In genomic region chr15:70055601-70056051, GRCh38 we compare ENCODE assay signal across 3 cellular contexts.
A peak's percentile ranks its signal among the peaks of the same experiment; 100 is the strongest.
TF ChIP-seq lines count a peak whose summit lies in the region.

No MANE protein-coding gene starts in this region.

TF ChIP-seq in HepG2, 621 proteins besides CTCF, POLR2A, EP300 and RAD21:
- no peak for TF ChIP-seq ZNF75D (CRISPR knock-in tag; IDR thresholded peaks at IDR 0.05; ENCODE audit: borderline replicate concordance)
- TF ChIP-seq ZBTB42 (CRISPR knock-in tag; IDR thresholded peaks at IDR 0.05), result no peak
- no peak for TF ChIP-seq ZNF230 (CRISPR knock-in tag; IDR thresholded peaks at IDR 0.05)
- TF ChIP-seq, protein P1, sequence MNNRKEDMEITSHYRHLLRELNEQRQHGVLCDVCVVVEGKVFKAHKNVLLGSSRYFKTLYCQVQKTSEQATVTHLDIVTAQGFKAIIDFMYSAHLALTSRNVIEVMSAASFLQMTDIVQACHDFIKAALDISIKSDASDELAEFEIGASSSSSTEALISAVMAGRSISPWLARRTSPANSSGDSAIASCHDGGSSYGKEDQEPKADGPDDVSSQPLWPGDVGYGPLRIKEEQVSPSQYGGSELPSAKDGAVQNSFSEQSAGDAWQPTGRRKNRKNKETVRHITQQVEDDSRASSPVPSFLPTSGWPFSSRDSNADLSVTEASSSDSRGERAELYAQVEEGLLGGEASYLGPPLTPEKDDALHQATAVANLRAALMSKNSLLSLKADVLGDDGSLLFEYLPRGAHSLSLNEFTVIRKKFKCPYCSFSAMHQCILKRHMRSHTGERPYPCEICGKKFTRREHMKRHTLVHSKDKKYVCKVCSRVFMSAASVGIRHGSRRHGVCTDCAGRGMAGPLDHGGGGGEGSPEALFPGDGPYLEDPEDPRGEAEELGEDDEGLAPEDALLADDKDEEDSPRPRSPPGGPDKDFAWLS (CRISPR knock-in tag; IDR thresholded peaks at IDR 0.05; ENCODE audit: borderline replicate concordance), result no peak
- TF ChIP-seq NFYB (CRISPR knock-in tag; IDR thresholded peaks at IDR 0.05), result no peak
- no peak for TF ChIP-seq KLF13 (CRISPR knock-in tag; IDR thresholded peaks at IDR 0.05)
- no peak for TF ChIP-seq ARNT2 (CRISPR knock-in tag; IDR thresholded peaks at IDR 0.05; ENCODE audit: low read depth)

TF ChIP-seq in K562, 482 proteins besides CTCF, POLR2A, EP300 and RAD21:
- no peak for TF ChIP-seq CTBP1 (IDR thresholded peaks at IDR 0.05; ENCODE audit: borderline replicate concordance)
- TF ChIP-seq, protein P2, sequence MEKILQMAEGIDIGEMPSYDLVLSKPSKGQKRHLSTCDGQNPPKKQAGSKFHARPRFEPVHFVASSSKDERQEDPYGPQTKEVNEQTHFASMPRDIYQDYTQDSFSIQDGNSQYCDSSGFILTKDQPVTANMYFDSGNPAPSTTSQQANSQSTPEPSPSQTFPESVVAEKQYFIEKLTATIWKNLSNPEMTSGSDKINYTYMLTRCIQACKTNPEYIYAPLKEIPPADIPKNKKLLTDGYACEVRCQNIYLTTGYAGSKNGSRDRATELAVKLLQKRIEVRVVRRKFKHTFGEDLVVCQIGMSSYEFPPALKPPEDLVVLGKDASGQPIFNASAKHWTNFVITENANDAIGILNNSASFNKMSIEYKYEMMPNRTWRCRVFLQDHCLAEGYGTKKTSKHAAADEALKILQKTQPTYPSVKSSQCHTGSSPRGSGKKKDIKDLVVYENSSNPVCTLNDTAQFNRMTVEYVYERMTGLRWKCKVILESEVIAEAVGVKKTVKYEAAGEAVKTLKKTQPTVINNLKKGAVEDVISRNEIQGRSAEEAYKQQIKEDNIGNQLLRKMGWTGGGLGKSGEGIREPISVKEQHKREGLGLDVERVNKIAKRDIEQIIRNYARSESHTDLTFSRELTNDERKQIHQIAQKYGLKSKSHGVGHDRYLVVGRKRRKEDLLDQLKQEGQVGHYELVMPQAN (IDR thresholded peaks at IDR 0.05; ENCODE audit: borderline replicate concordance), result no peak
- no peak for TF ChIP-seq ELF1 (tag; IDR thresholded peaks at IDR 0.05)
- TF ChIP-seq, protein P3, sequence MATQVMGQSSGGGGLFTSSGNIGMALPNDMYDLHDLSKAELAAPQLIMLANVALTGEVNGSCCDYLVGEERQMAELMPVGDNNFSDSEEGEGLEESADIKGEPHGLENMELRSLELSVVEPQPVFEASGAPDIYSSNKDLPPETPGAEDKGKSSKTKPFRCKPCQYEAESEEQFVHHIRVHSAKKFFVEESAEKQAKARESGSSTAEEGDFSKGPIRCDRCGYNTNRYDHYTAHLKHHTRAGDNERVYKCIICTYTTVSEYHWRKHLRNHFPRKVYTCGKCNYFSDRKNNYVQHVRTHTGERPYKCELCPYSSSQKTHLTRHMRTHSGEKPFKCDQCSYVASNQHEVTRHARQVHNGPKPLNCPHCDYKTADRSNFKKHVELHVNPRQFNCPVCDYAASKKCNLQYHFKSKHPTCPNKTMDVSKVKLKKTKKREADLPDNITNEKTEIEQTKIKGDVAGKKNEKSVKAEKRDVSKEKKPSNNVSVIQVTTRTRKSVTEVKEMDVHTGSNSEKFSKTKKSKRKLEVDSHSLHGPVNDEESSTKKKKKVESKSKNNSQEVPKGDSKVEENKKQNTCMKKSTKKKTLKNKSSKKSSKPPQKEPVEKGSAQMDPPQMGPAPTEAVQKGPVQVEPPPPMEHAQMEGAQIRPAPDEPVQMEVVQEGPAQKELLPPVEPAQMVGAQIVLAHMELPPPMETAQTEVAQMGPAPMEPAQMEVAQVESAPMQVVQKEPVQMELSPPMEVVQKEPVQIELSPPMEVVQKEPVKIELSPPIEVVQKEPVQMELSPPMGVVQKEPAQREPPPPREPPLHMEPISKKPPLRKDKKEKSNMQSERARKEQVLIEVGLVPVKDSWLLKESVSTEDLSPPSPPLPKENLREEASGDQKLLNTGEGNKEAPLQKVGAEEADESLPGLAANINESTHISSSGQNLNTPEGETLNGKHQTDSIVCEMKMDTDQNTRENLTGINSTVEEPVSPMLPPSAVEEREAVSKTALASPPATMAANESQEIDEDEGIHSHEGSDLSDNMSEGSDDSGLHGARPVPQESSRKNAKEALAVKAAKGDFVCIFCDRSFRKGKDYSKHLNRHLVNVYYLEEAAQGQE (CRISPR knock-in tag; IDR thresholded peaks at IDR 0.05; ENCODE audit: low read depth), result no peak
- no peak for TF ChIP-seq ETV5 (CRISPR knock-in tag; IDR thresholded peaks at IDR 0.05; ENCODE audit: low read depth)
- TF ChIP-seq RFX1 (IDR thresholded peaks at IDR 0.05), result peak; percentile 73

TF ChIP-seq in WTC11, 78 proteins besides CTCF, POLR2A, EP300 and RAD21:
- TF ChIP-seq ZNF416 (CRISPR knock-in tag; IDR thresholded peaks at IDR 0.05) (no peak), ZNF396 (CRISPR knock-in tag; IDR thresholded peaks at IDR 0.05; ENCODE audit: borderline replicate concordance) (no peak), ZNF671 (CRISPR knock-in tag; IDR thresholded peaks at IDR 0.05) (no peak), AFF4 (CRISPR knock-in tag; IDR thresholded peaks at IDR 0.05; ENCODE audit: borderline replicate concordance) (no peak), ZNF263 (CRISPR knock-in tag; IDR thresholded peaks at IDR 0.05; ENCODE audit: low read depth) (no peak), GTF2I (CRISPR knock-in tag; conservative IDR thresholded peaks at IDR 0.05) (no peak), E2F5 (CRISPR knock-in tag; IDR thresholded peaks at IDR 0.05) (no peak), PREB (CRISPR knock-in tag; IDR thresholded peaks at IDR 0.05; ENCODE audit: borderline replicate concordance) (no peak), IRF2 (CRISPR knock-in tag; IDR thresholded peaks at IDR 0.05; ENCODE audit: borderline replicate concordance, low read depth) (no peak), ZNF219 (CRISPR knock-in tag; IDR thresholded peaks at IDR 0.05; ENCODE audit: borderline replicate concordance) (no peak), ERG (CRISPR knock-in tag; IDR thresholded peaks at IDR 0.05) (no peak), ELF4 (CRISPR knock-in tag; IDR thresholded peaks at IDR 0.05; ENCODE audit: low read depth) (no peak), CDX4 (CRISPR knock-in tag; IDR thresholded peaks at IDR 0.05; ENCODE audit: borderline replicate concordance) (no peak), PRRX2 (CRISPR knock-in tag; IDR thresholded peaks at IDR 0.05) (no peak)
- TF ChIP-seq, protein P4, sequence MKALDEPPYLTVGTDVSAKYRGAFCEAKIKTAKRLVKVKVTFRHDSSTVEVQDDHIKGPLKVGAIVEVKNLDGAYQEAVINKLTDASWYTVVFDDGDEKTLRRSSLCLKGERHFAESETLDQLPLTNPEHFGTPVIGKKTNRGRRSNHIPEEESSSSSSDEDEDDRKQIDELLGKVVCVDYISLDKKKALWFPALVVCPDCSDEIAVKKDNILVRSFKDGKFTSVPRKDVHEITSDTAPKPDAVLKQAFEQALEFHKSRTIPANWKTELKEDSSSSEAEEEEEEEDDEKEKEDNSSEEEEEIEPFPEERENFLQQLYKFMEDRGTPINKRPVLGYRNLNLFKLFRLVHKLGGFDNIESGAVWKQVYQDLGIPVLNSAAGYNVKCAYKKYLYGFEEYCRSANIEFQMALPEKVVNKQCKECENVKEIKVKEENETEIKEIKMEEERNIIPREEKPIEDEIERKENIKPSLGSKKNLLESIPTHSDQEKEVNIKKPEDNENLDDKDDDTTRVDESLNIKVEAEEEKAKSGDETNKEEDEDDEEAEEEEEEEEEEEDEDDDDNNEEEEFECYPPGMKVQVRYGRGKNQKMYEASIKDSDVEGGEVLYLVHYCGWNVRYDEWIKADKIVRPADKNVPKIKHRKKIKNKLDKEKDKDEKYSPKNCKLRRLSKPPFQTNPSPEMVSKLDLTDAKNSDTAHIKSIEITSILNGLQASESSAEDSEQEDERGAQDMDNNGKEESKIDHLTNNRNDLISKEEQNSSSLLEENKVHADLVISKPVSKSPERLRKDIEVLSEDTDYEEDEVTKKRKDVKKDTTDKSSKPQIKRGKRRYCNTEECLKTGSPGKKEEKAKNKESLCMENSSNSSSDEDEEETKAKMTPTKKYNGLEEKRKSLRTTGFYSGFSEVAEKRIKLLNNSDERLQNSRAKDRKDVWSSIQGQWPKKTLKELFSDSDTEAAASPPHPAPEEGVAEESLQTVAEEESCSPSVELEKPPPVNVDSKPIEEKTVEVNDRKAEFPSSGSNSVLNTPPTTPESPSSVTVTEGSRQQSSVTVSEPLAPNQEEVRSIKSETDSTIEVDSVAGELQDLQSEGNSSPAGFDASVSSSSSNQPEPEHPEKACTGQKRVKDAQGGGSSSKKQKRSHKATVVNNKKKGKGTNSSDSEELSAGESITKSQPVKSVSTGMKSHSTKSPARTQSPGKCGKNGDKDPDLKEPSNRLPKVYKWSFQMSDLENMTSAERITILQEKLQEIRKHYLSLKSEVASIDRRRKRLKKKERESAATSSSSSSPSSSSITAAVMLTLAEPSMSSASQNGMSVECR (CRISPR knock-in tag; IDR thresholded peaks at IDR 0.05; ENCODE audit: borderline replicate concordance), result no peak
- TF ChIP-seq, protein P5, sequence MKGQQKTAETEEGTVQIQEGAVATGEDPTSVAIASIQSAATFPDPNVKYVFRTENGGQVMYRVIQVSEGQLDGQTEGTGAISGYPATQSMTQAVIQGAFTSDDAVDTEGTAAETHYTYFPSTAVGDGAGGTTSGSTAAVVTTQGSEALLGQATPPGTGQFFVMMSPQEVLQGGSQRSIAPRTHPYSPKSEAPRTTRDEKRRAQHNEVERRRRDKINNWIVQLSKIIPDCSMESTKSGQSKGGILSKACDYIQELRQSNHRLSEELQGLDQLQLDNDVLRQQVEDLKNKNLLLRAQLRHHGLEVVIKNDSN (CRISPR knock-in tag; IDR thresholded peaks at IDR 0.05), result no peak
- TF ChIP-seq, protein P6, sequence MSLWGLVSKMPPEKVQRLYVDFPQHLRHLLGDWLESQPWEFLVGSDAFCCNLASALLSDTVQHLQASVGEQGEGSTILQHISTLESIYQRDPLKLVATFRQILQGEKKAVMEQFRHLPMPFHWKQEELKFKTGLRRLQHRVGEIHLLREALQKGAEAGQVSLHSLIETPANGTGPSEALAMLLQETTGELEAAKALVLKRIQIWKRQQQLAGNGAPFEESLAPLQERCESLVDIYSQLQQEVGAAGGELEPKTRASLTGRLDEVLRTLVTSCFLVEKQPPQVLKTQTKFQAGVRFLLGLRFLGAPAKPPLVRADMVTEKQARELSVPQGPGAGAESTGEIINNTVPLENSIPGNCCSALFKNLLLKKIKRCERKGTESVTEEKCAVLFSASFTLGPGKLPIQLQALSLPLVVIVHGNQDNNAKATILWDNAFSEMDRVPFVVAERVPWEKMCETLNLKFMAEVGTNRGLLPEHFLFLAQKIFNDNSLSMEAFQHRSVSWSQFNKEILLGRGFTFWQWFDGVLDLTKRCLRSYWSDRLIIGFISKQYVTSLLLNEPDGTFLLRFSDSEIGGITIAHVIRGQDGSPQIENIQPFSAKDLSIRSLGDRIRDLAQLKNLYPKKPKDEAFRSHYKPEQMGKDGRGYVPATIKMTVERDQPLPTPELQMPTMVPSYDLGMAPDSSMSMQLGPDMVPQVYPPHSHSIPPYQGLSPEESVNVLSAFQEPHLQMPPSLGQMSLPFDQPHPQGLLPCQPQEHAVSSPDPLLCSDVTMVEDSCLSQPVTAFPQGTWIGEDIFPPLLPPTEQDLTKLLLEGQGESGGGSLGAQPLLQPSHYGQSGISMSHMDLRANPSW (CRISPR knock-in tag; conservative IDR thresholded peaks at IDR 0.05; ENCODE audit: low read depth), result no peak
- TF ChIP-seq, protein P7, sequence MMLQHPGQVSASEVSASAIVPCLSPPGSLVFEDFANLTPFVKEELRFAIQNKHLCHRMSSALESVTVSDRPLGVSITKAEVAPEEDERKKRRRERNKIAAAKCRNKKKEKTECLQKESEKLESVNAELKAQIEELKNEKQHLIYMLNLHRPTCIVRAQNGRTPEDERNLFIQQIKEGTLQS (CRISPR knock-in tag; conservative IDR thresholded peaks at IDR 0.05), result no peak
